In genomic region chr7:22559829-22560489, GRCh38 we compare ENCODE assay signal across 8 cellular contexts. TPM values are rescaled to one million over a fixed set of nuclear protein-coding genes. Genes with fewer than 3 reads are reported as not detected.
DNase-seq lines count a peak whose midpoint lies in the region; ATAC-seq and TF ChIP-seq lines count a peak whose summit lies in the region.

No MANE protein-coding gene starts in this region.

- H3K36me3 ChIP-seq in lower lobe of right lung: no peaks in the 10 kb centered on the region

- peak; percentile 69 for DNase-seq in AG09309 (ENCODE audit: low read depth)
- DNase-seq in NCI-H748 (lab: John Stamatoyannopoulos, UW; ENCODE audit: unreplicated experiment): peak; percentile 78
- peak; percentile 23 to 56 for DNase-seq in activated CD4-positive, alpha-beta T cell treated with anti-CD3 and anti-CD28 coated beads, Interleukin-2, amount 50 U/mL, for 24 hours (ENCODE audit: low read depth in 1 of 2, low spot score in 1 of 2)
- peak; percentile 76 to 85 for DNase-seq in dermis microvascular lymphatic vessel endothelial cell (ENCODE audit: low read depth in 2 of 2)
- peak; percentile 66 for DNase-seq in lower lobe of right lung
- peak; percentile 9 for DNase-seq in stimulated activated CD8-positive, alpha-beta memory T cell treated with anti-CD3 and anti-CD28 coated beads, Interleukin-12 subunit alpha, Interleukin-12 subunit beta, amount 100 ng/mL, for 1 hour (ENCODE audit: low read depth)

- H3K9me3 ChIP-seq in lower lobe of right lung: no peaks in the 10 kb centered on the region

- H3K4me3 ChIP-seq in AG09309 (ENCODE audit: control insufficient read depth, low read depth, low read length): no peak overlapping the region
- H3K4me3 ChIP-seq in lower lobe of right lung: no peak overlapping the region

- no peak overlapping the region for H3K27ac ChIP-seq in lower lobe of right lung

- H3K27me3 ChIP-seq in lower lobe of right lung (ENCODE audit: low read depth): no peaks in the 10 kb centered on the region

- TF ChIP-seq CTCF in AG09309 (IDR thresholded peaks at IDR 0.05; ENCODE audit: control insufficient read depth, insufficient read depth, low read depth, low read length, missing control alignments) (peak; percentile 86), lower lobe of right lung (IDR thresholded peaks at IDR 0.05) (peak; percentile 88)

- intact Hi-C loops in lower lobe of right lung (cut with DNase I): loop anchor here (10.0 kb wide), 2 partner anchors 165 to 505 kb away; partner anchors contain the start of gene IL6

- ATAC-seq in GM18868 (IDR thresholded peaks at IDR 0.05; ENCODE audit: unreplicated experiment): peak; percentile 48
- ATAC-seq in HG03521 (IDR thresholded peaks at IDR 0.05; ENCODE audit: unreplicated experiment): peak; percentile 50
- ATAC-seq in lower lobe of right lung: peak; percentile 85 to 88

- H3K4me1 ChIP-seq in lower lobe of right lung: peaks cover 51% of the 10 kb centered on the region

RNA-seq across cellular contexts. Expression of gene STEAP1B, which starts 60.0 kb away (rescaled TPM):
- total RNA-seq in dermis microvascular lymphatic vessel endothelial cell: 2.9 and 10.9 TPM in 2 replicates
- total RNA-seq in lower lobe of right lung: 1.5 TPM

Comparison
In these comparisons a context has a peak if more than half of its experiments do, and no peak if none do; other contexts are left out.
1. DNase-seq: peak in every context shown above with its lines; median percentile 80 in dermis microvascular lymphatic vessel endothelial cell; 78 in NCI-H748; 69 in AG09309; 66 in lower lobe of right lung; 40 in activated CD4-positive, alpha-beta T cell treated with anti-CD3 and anti-CD28 coated beads, Interleukin-2, amount 50 U/mL, for 24 hours; 9 in stimulated activated CD8-positive, alpha-beta memory T cell treated with anti-CD3 and anti-CD28 coated beads, Interleukin-12 subunit alpha, Interleukin-12 subunit beta, amount 100 ng/mL, for 1 hour.